Comparison of ENCODE assay signal across 9 cellular contexts in genomic region chr15:66772967-66773873, GRCh38.
DNase-seq lines count a peak whose midpoint lies in the region; TF ChIP-seq lines count a peak whose summit lies in the region.
"Had no signal": no experiment of that assay in that cellular context is flagged by ENCODE, and none has a peak within 500 bp of the region (broad histone marks: within the 10 kb centered on the region; RNA-seq: fewer than 3 reads in every experiment).

No MANE protein-coding gene starts in this region.

- H3K36me3 Mint-ChIP-seq in nephron progenitor cell (ENCODE audit: low read depth) = peaks cover 4% of the 10 kb centered on the region

- TF ChIP-seq CTCF in 22Rv1 (IDR thresholded peaks at IDR 0.05) (no peak), fibroblast of the aortic adventitia (IDR thresholded peaks at IDR 0.05; ENCODE audit: insufficient read depth, low read length) (no peak), nephron progenitor cell (IDR thresholded peaks at IDR 0.05) (no peak)

- peaks cover 89% of the 10 kb centered on the region for H3K4me1 Mint-ChIP-seq in nephron progenitor cell

- peak overlapping the region; percentile 31 for H3K4me3 Mint-ChIP-seq in nephron progenitor cell

- 0 out of 2 replicates have a peak overlapping the region, but pooled peaks have one; percentile 12 for H3K27ac ChIP-seq in 22Rv1
- H3K27ac ChIP-seq in SK-N-MC = peak overlapping the region; percentile 68

- DNase-seq in SK-N-MC (ENCODE audit: low read depth, low spot score) (no peak), fibroblast of the aortic adventitia (ENCODE audit: low read depth) (peak; percentile 68), nephron progenitor cell (peak; percentile 44), SW480 (ENCODE audit: low spot score) (no peak), activated gamma-delta T cell (lab: John Stamatoyannopoulos, UW) (no peak), DMS114 treated with DMSO at 0.1 percent for 48 hours (lab: John Stamatoyannopoulos, UW; ENCODE audit: unreplicated experiment) (no peak), MG63 (no peak)
- DNase-seq: activated CD8-positive, alpha-beta memory T cell treated with anti-CD3 and anti-CD28 coated beads, Interleukin-2, amount 50 U/mL, for 4 hours had no signal

- H3K27ac Mint-ChIP-seq in nephron progenitor cell = peak overlapping the region; percentile 98

- H3K27me3 ChIP-seq in MG63 = no peaks in the 10 kb centered on the region

- H3K9me3 Mint-ChIP-seq in nephron progenitor cell = no peaks in the 10 kb centered on the region

- H3K9ac ChIP-seq in SK-N-MC (ENCODE audit: insufficient read length) = no peak overlapping the region

- H3K36me3 ChIP-seq in SK-N-MC (ENCODE audit: insufficient read depth, low read length) (no peaks in the 10 kb centered on the region), MG63 (peaks cover 78% of the 10 kb centered on the region)

- H3K4me3 ChIP-seq in SK-N-MC (no peak overlapping the region), fibroblast of the aortic adventitia (ENCODE audit: low read depth, low read length) (no peak overlapping the region), MG63 (no peak overlapping the region)

- H3K9me3 ChIP-seq in SK-N-MC (ENCODE audit: low read depth, low read length) = no peaks in the 10 kb centered on the region
- H3K9me3 ChIP-seq in MG63 = no peaks in the 10 kb centered on the region

- no peaks in the 10 kb centered on the region for H3K27me3 Mint-ChIP-seq in nephron progenitor cell (ENCODE audit: low read depth, poor library complexity)

Comparison
In these comparisons a context has a peak if more than half of its experiments do, and no peak if none do; other contexts are left out.
1. DNase-seq: peak in fibroblast of the aortic adventitia (single experiment) and nephron progenitor cell (single experiment); none in SK-N-MC (single experiment), SW480 (single experiment), activated gamma-delta T cell (single experiment), DMS114 treated with DMSO at 0.1 percent for 48 hours (single experiment) and MG63 (single experiment).